In genomic region chr2:102009557-102009956, GRCh38 we compare ENCODE assay signal across 35 cellular contexts. TPM values are rescaled to one million over a fixed set of nuclear protein-coding genes. Genes with fewer than 3 reads are reported as not detected.
"Had no signal": no experiment of that assay in that cellular context is flagged by ENCODE, and none has a peak within 500 bp of the region (broad histone marks: within the 10 kb centered on the region; RNA-seq: fewer than 3 reads in every experiment).

No MANE protein-coding gene starts in this region.

- H3K36me3 Mint-ChIP-seq: activated naive CD4-positive, alpha-beta T cell treated with anti-CD3 and anti-CD28 coated beads, Interleukin-2, amount 10 ng/mL, durations not matched to agents 7 days and 5 days; activated naive CD8-positive, alpha-beta T cell; activated naive CD8-positive, alpha-beta T cell treated with anti-CD3 and anti-CD28 coated beads, Interleukin-2, amount 10 ng/mL, durations not matched to agents 7 days and 5 days had no signal

- H3K4me3 Mint-ChIP-seq: activated B cell treated with CpG ODN at 0.5 μM for 24 hours; activated CD4-positive, alpha-beta T cell treated with anti-CD3 and anti-CD28 coated beads, Interleukin-2, amount 10 ng/mL, durations not matched to agents 24 days and 14 days; activated CD8-positive, alpha-beta T cell treated with anti-CD3 and anti-CD28 coated beads for 36 hours; activated naive CD4-positive, alpha-beta T cell treated with anti-CD3 and anti-CD28 coated beads, Interleukin-2, amount 10 ng/mL, durations not matched to agents 7 days and 5 days; activated naive CD4-positive, alpha-beta T cell treated with anti-CD3 and anti-CD28 coated beads, Interleukin-2, amount 50 U/mL, for 24 hours; activated naive CD8-positive, alpha-beta T cell; activated naive CD8-positive, alpha-beta T cell treated with anti-CD3 and anti-CD28 coated beads, Interleukin-2, amount 10 ng/mL, durations not matched to agents 7 days and 5 days; activated naive CD8-positive, alpha-beta T cell treated with anti-CD3 and anti-CD28 coated beads, Interleukin-2, amount 50 U/mL, for 24 hours; activated T-cell treated with anti-CD3 and anti-CD28 coated beads, Interleukin-2, amount 50 U/mL, for 4 hours; activated T-cell treated with anti-CD3 and anti-CD28 coated beads, Interleukin-2, amount 50 U/mL, for 72 hours; activated T-helper 1 cell treated with anti-CD3 and anti-CD28 coated beads, Interleukin-12 subunit alpha, Interleukin-12 subunit beta, Interleukin-2, Interleukin-4 antibody, amounts not matched to agents 30 ng/mL and 10 ng/mL and 1 ng/mL, durations not matched to agents 14 hours and 24 hours and 36 hours; T-helper 1 cell treated with Interleukin-12 subunit alpha and Interleukin-12 subunit beta and Interleukin-4 antibody, amounts not matched to agents 30 μg/mL and 1 μg/mL, for 36 hours; T-helper 2 cell treated with Interferon-gamma antibody and Interleukin-4, amounts not matched to agents 5 μg/mL and 100 μg/mL, for 36 hours had no signal

- H3K27me3 Mint-ChIP-seq: activated CD8-positive, alpha-beta T cell treated with anti-CD3 and anti-CD28 coated beads for 36 hours; activated naive CD4-positive, alpha-beta T cell treated with anti-CD3 and anti-CD28 coated beads, Interleukin-2, amount 50 U/mL, for 24 hours had no signal

- ATAC-seq: activated CD8-positive, alpha-beta T cell treated with anti-CD3 and anti-CD28 coated beads for 36 hours; activated naive CD8-positive, alpha-beta T cell treated with anti-CD3 and anti-CD28 coated beads, Interleukin-2, amount 50 U/mL, for 24 hours; activated T-cell treated with anti-CD3 and anti-CD28 coated beads, Interleukin-2, amount 50 U/mL, for 4 hours; activated T-cell treated with anti-CD3 and anti-CD28 coated beads, Interleukin-2, amount 50 U/mL, for 72 hours; body of pancreas had no signal

- H3K4me3 ChIP-seq: body of pancreas, breast epithelium had no signal

- H3K27ac ChIP-seq: body of pancreas, brain microvascular endothelial cell, breast epithelium, VCaP had no signal

- H3K9me3 Mint-ChIP-seq: activated naive CD4-positive, alpha-beta T cell treated with anti-CD3 and anti-CD28 coated beads, Interleukin-2, amount 50 U/mL, for 24 hours; activated naive CD8-positive, alpha-beta T cell treated with anti-CD3 and anti-CD28 coated beads, Interleukin-2, amount 50 U/mL, for 24 hours; activated T-cell treated with anti-CD3 and anti-CD28 coated beads, Interleukin-2, amount 50 U/mL, for 4 hours had no signal

- DNase-seq: activated B cell treated with CpG ODN at 0.5 μM for 24 hours; activated CD4-positive, alpha-beta T cell treated with anti-CD3 and anti-CD28 coated beads for 4 hours; activated CD4-positive, alpha-beta T cell treated with anti-CD3 and anti-CD28 coated beads, Interleukin-2, amount 10 ng/mL, durations not matched to agents 24 days and 14 days; activated CD4-positive, alpha-beta T cell treated with anti-CD3 and anti-CD28 coated beads, Interleukin-2, amount 50 U/mL, for 1 hour; activated CD4-positive, alpha-beta T cell treated with anti-CD3 and anti-CD28 coated beads, Interleukin-2, amount 50 U/mL, for 4 hours; activated CD4-positive, CD25-positive, alpha-beta regulatory T cell treated with anti-CD3 and anti-CD28 coated beads, Interleukin-2, amount 50 U/mL, for 72 hours; activated CD8-positive, alpha-beta memory T cell treated with anti-CD3 and anti-CD28 coated beads, Interleukin-2, amount 50 U/mL, for 4 hours; activated CD8-positive, alpha-beta T cell treated with anti-CD3 and anti-CD28 coated beads for 36 hours; activated effector memory CD4-positive, alpha-beta T cell treated with Interleukin-2 at 50 U/mL for 16 hours; activated gamma-delta T cell; activated naive CD4-positive, alpha-beta T cell treated with anti-CD3 and anti-CD28 coated beads, Interleukin-2, amount 10 ng/mL, durations not matched to agents 7 days and 5 days; activated naive CD4-positive, alpha-beta T cell treated with Interleukin-2 at 50 U/mL for 16 hours; activated naive CD8-positive, alpha-beta T cell treated with anti-CD3 and anti-CD28 coated beads, Interleukin-2, amount 10 ng/mL, durations not matched to agents 7 days and 5 days; activated naive CD8-positive, alpha-beta T cell treated with anti-CD3 and anti-CD28 coated beads, Interleukin-2, amount 50 U/mL, for 24 hours; activated T-cell treated with anti-CD3 and anti-CD28 coated beads for 4 hours; activated T-cell treated with anti-CD3 and anti-CD28 coated beads, Interleukin-2, amount 50 U/mL, for 1 hour; activated T-cell treated with anti-CD3 and anti-CD28 coated beads, Interleukin-2, amount 50 U/mL, for 4 hours; activated T-cell treated with anti-CD3 and anti-CD28 coated beads, Interleukin-2, amount 50 U/mL, for 72 hours; amygdala; anterior cingulate cortex; body of pancreas; brain microvascular endothelial cell; central memory CD4-positive, alpha-beta T cell; T-helper 1 cell; T-helper 2 cell; T-helper 9 cell had no signal

- H3K27ac Mint-ChIP-seq: activated B cell treated with CpG ODN at 0.5 μM for 24 hours; activated CD4-positive, alpha-beta T cell treated with anti-CD3 and anti-CD28 coated beads, Interleukin-2, amount 10 ng/mL, durations not matched to agents 24 days and 14 days; activated CD8-positive, alpha-beta T cell treated with anti-CD3 and anti-CD28 coated beads for 36 hours; activated naive CD4-positive, alpha-beta T cell treated with anti-CD3 and anti-CD28 coated beads, Interleukin-2, amount 10 ng/mL, durations not matched to agents 7 days and 5 days; activated naive CD8-positive, alpha-beta T cell; activated naive CD8-positive, alpha-beta T cell treated with anti-CD3 and anti-CD28 coated beads, Interleukin-2, amount 10 ng/mL, durations not matched to agents 7 days and 5 days; activated naive CD8-positive, alpha-beta T cell treated with anti-CD3 and anti-CD28 coated beads, Interleukin-2, amount 50 U/mL, for 24 hours; activated T-cell treated with anti-CD3 and anti-CD28 coated beads, Interleukin-2, amount 50 U/mL, for 72 hours; activated T-helper 1 cell treated with anti-CD3 and anti-CD28 coated beads, Interleukin-12 subunit alpha, Interleukin-12 subunit beta, Interleukin-2, Interleukin-4 antibody, amounts not matched to agents 30 ng/mL and 10 ng/mL and 1 ng/mL, durations not matched to agents 14 hours and 24 hours and 36 hours; activated T-helper 2 cell treated with anti-CD3 and anti-CD28 coated beads, Interferon-gamma antibody, Interleukin-2, Interleukin-4, amounts not matched to agents 10 μg/mL and 5 μg/mL and 100 μg/mL, durations not matched to agents 14 hours and 24 hours and 36 hours; T-helper 1 cell treated with Interleukin-12 subunit alpha and Interleukin-12 subunit beta and Interleukin-4 antibody, amounts not matched to agents 30 μg/mL and 1 μg/mL, for 36 hours; T-helper 2 cell treated with Interferon-gamma antibody and Interleukin-4, amounts not matched to agents 5 μg/mL and 100 μg/mL, for 36 hours had no signal

- H3K4me1 ChIP-seq: body of pancreas, breast epithelium had no signal

- H3K27me3 ChIP-seq: body of pancreas, brain microvascular endothelial cell, breast epithelium had no signal

- H3K36me3 ChIP-seq: brain microvascular endothelial cell, breast epithelium had no signal

- H3K9me3 ChIP-seq: body of pancreas, breast epithelium had no signal

RNA-seq across cellular contexts. Expression of gene IL1R2, which starts 17.8 kb away (rescaled TPM):
- total RNA-seq: activated B cell treated with CpG ODN at 0.5 μM for 24 hours, cerebellum had no signal
